1 cellular context compared by ENCODE assay signal in the genomic region with DNA sequence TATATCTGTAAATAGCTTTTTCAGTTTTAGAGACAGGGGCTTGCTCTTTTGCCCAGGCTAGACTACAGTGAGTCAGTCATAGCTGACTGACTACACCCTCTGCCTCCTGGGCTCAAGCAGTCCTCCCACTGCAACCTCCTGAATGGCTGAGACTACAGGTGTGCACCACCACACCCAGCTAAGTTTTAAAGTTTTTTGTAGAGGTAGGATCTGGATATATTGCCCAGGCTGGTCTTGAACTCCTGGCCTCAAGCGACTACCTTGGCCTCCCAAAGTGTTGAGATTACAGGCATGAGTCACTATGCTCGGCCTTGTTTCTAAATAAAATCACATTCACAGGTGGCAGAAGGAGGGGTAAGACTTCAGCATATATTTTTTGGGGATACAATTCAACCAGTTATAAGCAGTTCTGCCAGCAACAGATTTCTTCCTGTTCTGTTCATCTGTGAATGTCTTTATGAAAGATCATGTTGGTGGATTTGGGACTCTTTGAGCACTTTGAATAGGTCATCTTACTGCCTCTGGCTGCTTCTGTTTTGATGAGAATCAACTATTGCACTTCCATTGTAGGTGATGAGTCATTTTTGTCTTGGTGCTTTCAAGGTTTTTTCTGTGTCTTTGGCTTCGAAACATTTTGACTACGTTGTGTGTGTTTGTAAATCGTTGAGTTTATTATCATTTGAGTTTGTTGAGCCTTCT.
A peak's percentile ranks its signal among the peaks of the same experiment; 100 is the strongest.
TF ChIP-seq lines count a peak whose summit lies in the region.

No MANE protein-coding gene starts in this region.

TF ChIP-seq in K562, 482 proteins besides CTCF, POLR2A, EP300 and RAD21 (continued from another document):
- TF ChIP-seq NFE2 (IDR thresholded peaks at IDR 0.05; ENCODE audit: low read depth) = peak; percentile 76
- TF ChIP-seq KLF6 (CRISPR knock-in tag; IDR thresholded peaks at IDR 0.05; ENCODE audit: borderline replicate concordance) = no peak
- TF ChIP-seq ZNF121 (CRISPR knock-in tag; conservative IDR thresholded peaks at IDR 0.05) = peak; percentile 87
- TF ChIP-seq ZKSCAN3 (CRISPR knock-in tag; IDR thresholded peaks at IDR 0.05) = 0 out of 2 replicates have a peak, but pooled peaks have one; percentile 39
- no peak for TF ChIP-seq ZNF431 (CRISPR knock-in tag; IDR thresholded peaks at IDR 0.05)
- TF ChIP-seq TRIM24 (IDR thresholded peaks at IDR 0.05) = peak; percentile 35 to 36; a peak in 3 of 4 replicates
- TF ChIP-seq ZSCAN32 (CRISPR knock-in tag; IDR thresholded peaks at IDR 0.05) = no peak
- TF ChIP-seq TCF3 (CRISPR knock-in tag; IDR thresholded peaks at IDR 0.05) = peak; percentile 44
- TF ChIP-seq SMARCA4 (IDR thresholded peaks at IDR 0.05) = peak; percentile 88
- TF ChIP-seq POLR2H (tag; IDR thresholded peaks at IDR 0.05; ENCODE audit: low read depth) = no peak
- peak; percentile 23 for TF ChIP-seq FOS (IDR thresholded peaks at IDR 0.05; ENCODE audit: extremely low read depth, insufficient read length)
- TF ChIP-seq SMARCA5 (IDR thresholded peaks at IDR 0.05) = peak; percentile 53
- TF ChIP-seq, protein P1, sequence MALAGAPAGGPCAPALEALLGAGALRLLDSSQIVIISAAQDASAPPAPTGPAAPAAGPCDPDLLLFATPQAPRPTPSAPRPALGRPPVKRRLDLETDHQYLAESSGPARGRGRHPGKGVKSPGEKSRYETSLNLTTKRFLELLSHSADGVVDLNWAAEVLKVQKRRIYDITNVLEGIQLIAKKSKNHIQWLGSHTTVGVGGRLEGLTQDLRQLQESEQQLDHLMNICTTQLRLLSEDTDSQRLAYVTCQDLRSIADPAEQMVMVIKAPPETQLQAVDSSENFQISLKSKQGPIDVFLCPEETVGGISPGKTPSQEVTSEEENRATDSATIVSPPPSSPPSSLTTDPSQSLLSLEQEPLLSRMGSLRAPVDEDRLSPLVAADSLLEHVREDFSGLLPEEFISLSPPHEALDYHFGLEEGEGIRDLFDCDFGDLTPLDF (CRISPR knock-in tag; IDR thresholded peaks at IDR 0.05) = peak; percentile 33; the same call in 1 of the 2 replicates
- peak; percentile 84; the same call in 1 of the 2 replicates for TF ChIP-seq JUN (IDR thresholded peaks at IDR 0.05; ENCODE audit: borderline replicate concordance, low read depth, low read length)
- TF ChIP-seq JUN (CRISPR knock-in tag; IDR thresholded peaks at IDR 0.05; ENCODE audit: borderline replicate concordance) = peak; percentile 52; the same call in 1 of the 2 replicates
- 0 out of 2 replicates have a peak, but pooled peaks have one; percentile 46 for TF ChIP-seq CEBPG (CRISPR knock-in tag; IDR thresholded peaks at IDR 0.05)
- TF ChIP-seq CEBPG (tag; conservative IDR thresholded peaks at IDR 0.05 in 1 of 2, IDR thresholded peaks at IDR 0.05 in 1 of 2) = 0 out of 4 replicates have a peak, but pooled peaks of 1 of the 2 experiments have one; percentile 37
- peak; percentile 90 for TF ChIP-seq EHMT2 (IDR thresholded peaks at IDR 0.05)
- TF ChIP-seq, protein P2, sequence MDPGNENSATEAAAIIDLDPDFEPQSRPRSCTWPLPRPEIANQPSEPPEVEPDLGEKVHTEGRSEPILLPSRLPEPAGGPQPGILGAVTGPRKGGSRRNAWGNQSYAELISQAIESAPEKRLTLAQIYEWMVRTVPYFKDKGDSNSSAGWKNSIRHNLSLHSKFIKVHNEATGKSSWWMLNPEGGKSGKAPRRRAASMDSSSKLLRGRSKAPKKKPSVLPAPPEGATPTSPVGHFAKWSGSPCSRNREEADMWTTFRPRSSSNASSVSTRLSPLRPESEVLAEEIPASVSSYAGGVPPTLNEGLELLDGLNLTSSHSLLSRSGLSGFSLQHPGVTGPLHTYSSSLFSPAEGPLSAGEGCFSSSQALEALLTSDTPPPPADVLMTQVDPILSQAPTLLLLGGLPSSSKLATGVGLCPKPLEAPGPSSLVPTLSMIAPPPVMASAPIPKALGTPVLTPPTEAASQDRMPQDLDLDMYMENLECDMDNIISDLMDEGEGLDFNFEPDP (CRISPR knock-in tag; IDR thresholded peaks at IDR 0.05) = no peak
- TF ChIP-seq ADNP (tag; IDR thresholded peaks at IDR 0.05) = peak; percentile 79
